8 cellular contexts compared by ENCODE assay signal in the genomic region with DNA sequence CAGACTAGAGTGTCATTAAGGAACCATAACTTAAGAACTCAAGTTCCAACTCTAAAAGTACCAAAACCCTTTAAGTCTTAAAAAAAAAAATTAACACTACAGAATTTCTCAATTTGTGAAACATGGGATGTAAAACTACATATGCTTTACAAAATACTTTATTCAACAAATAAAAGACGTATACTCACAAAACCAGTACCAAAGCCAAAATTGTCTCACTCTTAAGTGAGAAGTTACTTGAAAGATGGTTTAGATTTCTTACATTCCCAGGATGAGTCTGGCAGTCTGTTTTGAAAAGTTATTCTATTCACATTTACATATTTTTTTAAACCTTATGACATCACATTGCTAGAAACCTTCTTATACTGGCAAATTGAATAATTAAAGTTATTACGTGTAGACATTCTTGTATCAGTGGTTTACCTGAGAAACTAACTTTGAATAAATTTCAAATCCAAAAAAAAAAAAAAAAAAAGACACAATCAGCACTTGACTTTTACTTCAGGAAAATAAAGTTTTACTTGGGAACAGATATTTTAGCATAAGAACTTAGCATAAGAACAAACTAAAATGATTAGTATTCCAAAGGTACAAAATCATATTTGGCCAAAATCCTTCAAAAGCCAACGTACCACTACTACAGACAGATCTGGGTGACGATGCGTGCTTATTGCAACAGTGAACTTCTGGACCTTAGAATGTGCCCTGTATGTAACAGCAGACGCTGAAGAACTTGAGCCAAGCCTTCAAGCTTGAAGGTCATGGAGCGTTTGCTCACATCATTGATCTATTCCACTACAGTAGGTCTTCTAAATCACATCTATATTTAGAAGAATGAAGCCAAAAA. TPM values are rescaled to one million over a fixed set of nuclear protein-coding genes. Genes with fewer than 3 reads are reported as not detected.
DNase-seq lines count a peak whose midpoint lies in the region; ATAC-seq and TF ChIP-seq lines count a peak whose summit lies in the region.

No MANE protein-coding gene starts in this region.

- no peaks in the 10 kb centered on the region for H3K9me2 ChIP-seq in SK-N-SH

- H3K4me1 ChIP-seq in SK-N-SH (ENCODE audit: control insufficient read depth in 1 of 2, insufficient read depth in 2 of 2, low read depth in 1 of 2, low read length in 1 of 2): peaks cover 0 to 12% of the 10 kb centered on the region in 2 experiments; a peak in 2 of 4 replicates

- peaks cover 41% of the 10 kb centered on the region for H3K4me1 Mint-ChIP-seq in progenitor cell of endocrine pancreas (ENCODE audit: low read depth)

- CTCF ChIA-PET in SK-N-SH (lab: Yijun Ruan, JAX): interaction anchor here (1.2 to 1.9 kb wide), 2 partner anchors 9 to 116 kb away, joined by 4 to 5 read pairs; no protein-coding TSS in a partner anchor

- H3K27me3 ChIP-seq in SK-N-SH (ENCODE audit: insufficient read depth): no peaks in the 10 kb centered on the region

- H3K79me2 ChIP-seq in SK-N-SH (ENCODE audit: insufficient read depth): peaks cover 70% of the 10 kb centered on the region

- H3F3A ChIP-seq in SK-N-SH (replicated peaks; ENCODE audit: insufficient read depth): peaks cover 7% of the 10 kb centered on the region

- TF ChIP-seq CTCF in SK-N-SH (IDR thresholded peaks at IDR 0.05): no peak
- no peak for TF ChIP-seq CTCF in progenitor cell of endocrine pancreas (IDR thresholded peaks at IDR 0.05; ENCODE audit: unreplicated experiment)

- H3K36me3 Mint-ChIP-seq in progenitor cell of endocrine pancreas (ENCODE audit: insufficient read depth): no peaks in the 10 kb centered on the region

- H3K4me3 ChIP-seq in SK-N-SH (ENCODE audit: low read depth in 2 of 2, low read length in 1 of 2): peak overlapping the region; percentile 86 to 87

- H3K9ac ChIP-seq in SK-N-SH: peak overlapping the region; percentile 90

- H2AFZ ChIP-seq in SK-N-SH (ENCODE audit: low read depth): no peak overlapping the region

- peak overlapping the region; percentile 3 to 50; a peak in 3 of 4 replicates for H3K27ac ChIP-seq in SK-N-SH (ENCODE audit: low read depth in 2 of 2, low read length in 1 of 2)

- no peak overlapping the region for H3K27ac Mint-ChIP-seq in progenitor cell of endocrine pancreas

- ATAC-seq in HG03175 (IDR thresholded peaks at IDR 0.05; ENCODE audit: unreplicated experiment): no peak
- no peak for ATAC-seq in HG03354 (IDR thresholded peaks at IDR 0.05; ENCODE audit: poor library complexity, severe bottlenecking, unreplicated experiment)

- TF ChIP-seq RAD21 in SK-N-SH (IDR thresholded peaks at IDR 0.05; ENCODE audit: low read length): no peak

- no peaks in the 10 kb centered on the region for H3K9me3 Mint-ChIP-seq in progenitor cell of endocrine pancreas (ENCODE audit: low read depth)

- 5% methylated on average over 7 of the region's 7 CpGs for whole genome bisulfite sequencing in SK-N-SH (ENCODE audit: low lambda C conversion rate)

- peak overlapping the region; percentile 64 for H3K4me2 ChIP-seq in SK-N-SH

- peaks cover 2% of the 10 kb centered on the region for H3K27me3 Mint-ChIP-seq in progenitor cell of endocrine pancreas

- H4K20me1 ChIP-seq in SK-N-SH (ENCODE audit: insufficient read depth): peaks cover 52% of the 10 kb centered on the region

- no peaks in the 10 kb centered on the region for H3K9me3 ChIP-seq in SK-N-SH

- peak overlapping the region; percentile 73 for H3K4me3 Mint-ChIP-seq in progenitor cell of endocrine pancreas (ENCODE audit: low read depth)

- H3K36me3 ChIP-seq in SK-N-SH (replicated peaks in 1 of 2; ENCODE audit: control insufficient read depth in 1 of 2, insufficient read depth in 2 of 2, low read length in 1 of 2): peaks cover 0 to 2% of the 10 kb centered on the region in 2 experiments

- POLR2A ChIA-PET in SK-N-SH (lab: Yijun Ruan, JAX): no interaction called here

- DNase-seq in NCI-H748 (lab: John Stamatoyannopoulos, UW; ENCODE audit: unreplicated experiment) (peak; percentile 15), NCI-H748 treated with DMSO at 0.1 percent for 48 hours (lab: John Stamatoyannopoulos, UW) (no peak), SK-N-SH (no peak), fibroblast of the conjunctiva (ENCODE audit: low read depth) (peak; percentile 63), progenitor cell of endocrine pancreas (ENCODE audit: low spot score, unreplicated experiment) (no peak), NK-92 (lab: John Stamatoyannopoulos, UW; ENCODE audit: unreplicated experiment) (no peak)

- no peak for TF ChIP-seq EP300 in SK-N-SH (IDR thresholded peaks at IDR 0.05; ENCODE audit: borderline replicate concordance in 1 of 2, low read depth in 1 of 2, low read length in 1 of 2)

TF ChIP-seq in SK-N-SH, 30 proteins besides CTCF, POLR2A, EP300 and RAD21:
- no peak for TF ChIP-seq RFX5 (IDR thresholded peaks at IDR 0.05; ENCODE audit: low read length)
- no peak for TF ChIP-seq TAF1 (IDR thresholded peaks at IDR 0.05; ENCODE audit: borderline replicate concordance, low read depth, low read length)
- TF ChIP-seq RCOR1 (IDR thresholded peaks at IDR 0.05; ENCODE audit: low read length): no peak
- no peak for TF ChIP-seq GABPA (IDR thresholded peaks at IDR 0.05; ENCODE audit: low read depth)
- TF ChIP-seq MXI1 (IDR thresholded peaks at IDR 0.05; ENCODE audit: low read depth, low read length): no peak
- no peak for TF ChIP-seq POLR2AphosphoS5 (IDR thresholded peaks at IDR 0.05; ENCODE audit: low read depth, low read length)
- TF ChIP-seq ELF1 (IDR thresholded peaks at IDR 0.05): no peak
- no peak for TF ChIP-seq FOXJ3 (CRISPR knock-in tag; IDR thresholded peaks at IDR 0.05)
- TF ChIP-seq REST (IDR thresholded peaks at IDR 0.05; ENCODE audit: low read depth, low read length): no peak

RNA-seq across cellular contexts. Expression of gene CDC42BPA, which starts 2.6 kb away (rescaled TPM):
- polyA plus RNA-seq in SK-N-SH (2012; rRNA removed): 6.8 and 8.8 TPM in 2 replicates
- polyA plus RNA-seq in SK-N-SH (2012; cell fraction: cytosol; rRNA removed): 7.9 and 8.2 TPM in 2 replicates
- polyA plus RNA-seq in SK-N-SH (2012; cell fraction: nucleus; rRNA removed): 8.5 and 14.4 TPM in 2 replicates
- total RNA-seq in progenitor cell of endocrine pancreas: 32.7 and 35.3 TPM in 2 replicates

Comparison
In these comparisons a context has a peak if more than half of its experiments do, and no peak if none do; other contexts are left out.
1. DNase-seq: peak in NCI-H748 (single experiment) and fibroblast of the conjunctiva (single experiment); none in NCI-H748 treated with DMSO at 0.1 percent for 48 hours (single experiment), SK-N-SH (single experiment), progenitor cell of endocrine pancreas (single experiment) and NK-92 (single experiment).